24 cellular contexts compared by ENCODE assay signal in genomic region chr13:51360489-51360888, GRCh38. TPM values are rescaled to one million over a fixed set of nuclear protein-coding genes. Genes with fewer than 3 reads are reported as not detected.
"Had no signal": no experiment of that assay in that cellular context is flagged by ENCODE, and none has a peak within 500 bp of the region (broad histone marks: within the 10 kb centered on the region; RNA-seq: fewer than 3 reads in every experiment).

No MANE protein-coding gene starts in this region.

- H3K4me1 ChIP-seq: parathyroid adenoma, sigmoid colon, upper lobe of left lung had no signal

- H3K27me3 Mint-ChIP-seq: activated CD4-positive, alpha-beta memory T cell treated with anti-CD3 and anti-CD28 coated beads for 36 hours; activated CD4-positive, alpha-beta T cell treated with anti-CD3 and anti-CD28 coated beads for 36 hours; activated naive CD8-positive, alpha-beta T cell treated with anti-CD3 and anti-CD28 coated beads, Interleukin-2, amount 10 ng/mL, durations not matched to agents 7 days and 5 days; activated T-helper 17 cell treated with anti-CD3 and anti-CD28 coated beads, Interleukin-2, amount 50 U/mL, for 72 hours; brain; stimulated activated naive B cell treated with anti-CD40 and anti-IgM and Interleukin-4, amounts not matched to agents 10 μg/mL and 1 μg/mL and 100 μg/mL, for 72 hours had no signal

- H2AFZ ChIP-seq: parathyroid adenoma had no signal

- H3K9ac ChIP-seq: parathyroid adenoma had no signal

- H3K9me3 ChIP-seq: neutrophil, sigmoid colon, thoracic aorta, upper lobe of left lung had no signal

- H3K4me3 ChIP-seq: sigmoid colon, thoracic aorta, upper lobe of left lung had no signal

- H3K27me3 ChIP-seq: neutrophil, sigmoid colon, upper lobe of left lung had no signal

- H3K9me3 Mint-ChIP-seq: activated CD4-positive, alpha-beta memory T cell treated with anti-CD3 and anti-CD28 coated beads for 36 hours; activated naive CD8-positive, alpha-beta T cell treated with anti-CD3 and anti-CD28 coated beads, Interleukin-2, amount 10 ng/mL, durations not matched to agents 7 days and 5 days; activated T-helper 17 cell treated with anti-CD3 and anti-CD28 coated beads, Interleukin-2, amount 50 U/mL, for 72 hours; brain; endodermal cell; natural killer cell; stimulated activated naive B cell treated with anti-CD40 and anti-IgM and Interleukin-4, amounts not matched to agents 10 μg/mL and 1 μg/mL and 100 μg/mL, for 72 hours had no signal

- H3K79me2 ChIP-seq: parathyroid adenoma had no signal

- H3K4me3 Mint-ChIP-seq: activated CD4-positive, alpha-beta memory T cell treated with anti-CD3 and anti-CD28 coated beads for 36 hours; activated CD4-positive, alpha-beta T cell treated with anti-CD3 and anti-CD28 coated beads for 36 hours; activated naive CD8-positive, alpha-beta T cell treated with anti-CD3 and anti-CD28 coated beads, Interleukin-2, amount 10 ng/mL, durations not matched to agents 7 days and 5 days; activated T-helper 17 cell treated with anti-CD3 and anti-CD28 coated beads, Interleukin-2, amount 50 U/mL, for 72 hours; brain; endodermal cell; natural killer cell; stimulated activated naive B cell treated with anti-CD40 and anti-IgM and Interleukin-4, amounts not matched to agents 10 μg/mL and 1 μg/mL and 100 μg/mL, for 72 hours had no signal

- H3K27ac Mint-ChIP-seq: activated CD4-positive, alpha-beta memory T cell treated with anti-CD3 and anti-CD28 coated beads for 36 hours; activated CD4-positive, alpha-beta T cell treated with anti-CD3 and anti-CD28 coated beads for 36 hours; activated naive CD8-positive, alpha-beta T cell treated with anti-CD3 and anti-CD28 coated beads, Interleukin-2, amount 10 ng/mL, durations not matched to agents 7 days and 5 days; activated T-helper 17 cell treated with anti-CD3 and anti-CD28 coated beads, Interleukin-2, amount 50 U/mL, for 72 hours; endodermal cell; stimulated activated naive B cell treated with anti-CD40 and anti-IgM and Interleukin-4, amounts not matched to agents 10 μg/mL and 1 μg/mL and 100 μg/mL, for 72 hours had no signal

- H3K27ac ChIP-seq: epithelial cell of prostate, neutrophil, parathyroid adenoma, sigmoid colon, thoracic aorta, upper lobe of left lung had no signal

- DNase-seq: activated CD4-positive, alpha-beta memory T cell treated with anti-CD3 and anti-CD28 coated beads for 36 hours; activated CD4-positive, alpha-beta T cell treated with anti-CD3 and anti-CD28 coated beads for 36 hours; activated naive CD4-positive, alpha-beta T cell; activated naive CD8-positive, alpha-beta T cell treated with anti-CD3 and anti-CD28 coated beads, Interleukin-2, amount 10 ng/mL, durations not matched to agents 7 days and 5 days; amygdala; caudate nucleus; endodermal cell; foreskin fibroblast; kidney glomerular epithelial cell; natural killer cell; sigmoid colon; stimulated activated CD4-positive, alpha-beta T cell treated with anti-CD3 and anti-CD28 coated beads, Interleukin-4, amount 100 ng/mL, for 4 hours; stimulated activated naive B cell treated with anti-CD40 and anti-IgM and Interleukin-4, amounts not matched to agents 10 μg/mL and 1 μg/mL and 100 μg/mL, for 72 hours; SW 1271; T-helper 2 cell; upper lobe of left lung had no signal

- H3K36me3 Mint-ChIP-seq: natural killer cell had no signal

RNA-seq across cellular contexts. Expression of gene SERPINE3, which starts 21.0 kb away (rescaled TPM):
- total RNA-seq: activated CD4-positive, alpha-beta memory T cell treated with anti-CD3 and anti-CD28 coated beads for 36 hours; activated CD4-positive, alpha-beta T cell treated with anti-CD3 and anti-CD28 coated beads for 36 hours; activated naive CD8-positive, alpha-beta T cell treated with anti-CD3 and anti-CD28 coated beads, Interleukin-2, amount 10 ng/mL, durations not matched to agents 7 days and 5 days; activated T-helper 17 cell treated with anti-CD3 and anti-CD28 coated beads, Interleukin-2, amount 50 U/mL, for 72 hours; dermis microvascular lymphatic vessel endothelial cell; mesenteric fat pad; natural killer cell; upper lobe of left lung had no signal
